ENCODE assay signal across 9 cellular contexts in genomic region chr19:16470541-16470910, GRCh38. TPM values are rescaled to one million over a fixed set of nuclear protein-coding genes. Genes with fewer than 3 reads are reported as not detected.
DNase-seq lines count a peak whose midpoint lies in the region; ATAC-seq, FAIRE-seq and TF ChIP-seq lines count a peak whose summit lies in the region.
"Had no signal": no experiment of that assay in that cellular context is flagged by ENCODE, and none has a peak within 500 bp of the region (broad histone marks: within the 10 kb centered on the region; RNA-seq: fewer than 3 reads in every experiment).

No MANE protein-coding gene starts in this region.

- H3K27me3 Mint-ChIP-seq in activated T-cell treated with anti-CD3 and anti-CD28 coated beads, Interleukin-2, amount 50 U/mL, for 4 hours (ENCODE audit: low read depth): no peaks in the 10 kb centered on the region
- H3K27me3 Mint-ChIP-seq in activated CD8-positive, alpha-beta T cell treated with anti-CD3 and anti-CD28 coated beads, Interleukin-2, amount 10 ng/mL, durations not matched to agents 7 days and 5 days (ENCODE audit: low read depth): peaks cover 3% of the 10 kb centered on the region

- no peak for TF ChIP-seq CTCF in thoracic aorta (IDR thresholded peaks at IDR 0.05)

- 23 to 37% (median 33%) methylated on average over 7 of the region's 7 CpGs for WGBS in small intestine, 3 donors

- H3K36me3 Mint-ChIP-seq in activated T-cell treated with anti-CD3 and anti-CD28 coated beads, Interleukin-2, amount 50 U/mL, for 4 hours (ENCODE audit: insufficient read depth): peaks cover 3% of the 10 kb centered on the region
- H3K36me3 Mint-ChIP-seq in activated CD8-positive, alpha-beta T cell treated with anti-CD3 and anti-CD28 coated beads, Interleukin-2, amount 10 ng/mL, durations not matched to agents 7 days and 5 days (ENCODE audit: low read depth): peaks cover 13% of the 10 kb centered on the region

- peak overlapping the region; percentile 91 for H3K4me3 ChIP-seq in iPS-18a (ENCODE audit: low read length)
- peak overlapping the region; percentile 89 for H3K4me3 ChIP-seq in thoracic aorta
- peak overlapping the region in 1 of 2 donors; percentile 99 for H3K4me3 ChIP-seq in small intestine (ENCODE audit: low read depth in 1 of 2, low read length in 2 of 2)

- no peak overlapping the region for H3K9ac ChIP-seq in iPS-18a (ENCODE audit: low read length)

- H3K27ac Mint-ChIP-seq in activated CD8-positive, alpha-beta T cell treated with anti-CD3 and anti-CD28 coated beads, Interleukin-2, amount 10 ng/mL, durations not matched to agents 7 days and 5 days: peak overlapping the region; percentile 61

- H3K27ac ChIP-seq in iPS-18a (ENCODE audit: low read length): no peak overlapping the region
- no peak overlapping the region for H3K27ac ChIP-seq in thoracic aorta
- H3K27ac ChIP-seq in small intestine (ENCODE audit: low read depth in 1 of 2, low read length in 1 of 2): no peak overlapping the region

- no peak for ATAC-seq in activated T-cell treated with anti-CD3 and anti-CD28 coated beads, Interleukin-2, amount 50 U/mL, for 4 hours
- ATAC-seq in activated CD8-positive, alpha-beta T cell treated with anti-CD3 and anti-CD28 coated beads, Interleukin-2, amount 10 ng/mL, durations not matched to agents 7 days and 5 days: no peak
- ATAC-seq in thoracic aorta (ENCODE audit: insufficient number of reproducible peaks, low FRiP score, low read depth): no peak

- peaks cover 33% of the 10 kb centered on the region for H3K4me1 Mint-ChIP-seq in activated T-cell treated with anti-CD3 and anti-CD28 coated beads, Interleukin-2, amount 50 U/mL, for 4 hours (ENCODE audit: low read depth)
- H3K4me1 Mint-ChIP-seq in activated CD8-positive, alpha-beta T cell treated with anti-CD3 and anti-CD28 coated beads, Interleukin-2, amount 10 ng/mL, durations not matched to agents 7 days and 5 days (ENCODE audit: low read depth): peaks cover 28% of the 10 kb centered on the region

- DNase-seq in activated T-cell treated with anti-CD3 and anti-CD28 coated beads, Interleukin-2, amount 50 U/mL, for 4 hours: no peak
- DNase-seq in activated T-cell treated with anti-CD3 and anti-CD28 coated beads for 4 hours (no peak), thoracic aorta (ENCODE audit: low spot score) (no peak), HK-2 (ENCODE audit: unreplicated experiment) (no peak), small intestine (no peak), SW480 (ENCODE audit: low spot score) (no peak)
- DNase-seq in activated CD8-positive, alpha-beta T cell treated with anti-CD3 and anti-CD28 coated beads, Interleukin-2, amount 10 ng/mL, durations not matched to agents 7 days and 5 days: no peak

- H3K27me3 ChIP-seq in iPS-18a (ENCODE audit: control insufficient read depth, insufficient read depth, low read length): no peaks in the 10 kb centered on the region
- H3K27me3 ChIP-seq in thoracic aorta (replicated peaks; ENCODE audit: insufficient read depth): no peaks in the 10 kb centered on the region
- no peaks in the 10 kb centered on the region for H3K27me3 ChIP-seq in small intestine (ENCODE audit: control insufficient read depth in 2 of 2, insufficient read depth in 2 of 2, low read length in 2 of 2)

- peak overlapping the region; percentile 89 for H3K4me3 Mint-ChIP-seq in activated T-cell treated with anti-CD3 and anti-CD28 coated beads, Interleukin-2, amount 50 U/mL, for 4 hours
- peak overlapping the region; percentile 91 for H3K4me3 Mint-ChIP-seq in activated CD8-positive, alpha-beta T cell treated with anti-CD3 and anti-CD28 coated beads, Interleukin-2, amount 10 ng/mL, durations not matched to agents 7 days and 5 days

- CTCF ChIA-PET in activated CD8-positive, alpha-beta T cell treated with anti-CD3 and anti-CD28 coated beads, Interleukin-2, amount 10 ng/mL, durations not matched to agents 7 days and 5 days (lab: Charles Lee): no interaction called here

- H3K4me1 ChIP-seq in iPS-18a (ENCODE audit: control insufficient read depth, low read depth, low read length) (peaks cover 8% of the 10 kb centered on the region), thoracic aorta (ENCODE audit: control insufficient read depth in 1 of 2, low read depth in 2 of 2) (peaks cover 12 to 22% of the 10 kb centered on the region in 2 donors), small intestine (ENCODE audit: control insufficient read depth in 2 of 2, insufficient read depth in 1 of 2, low read depth in 1 of 2, low read length in 1 of 2) (no peaks in the 10 kb centered on the region)

- H3K36me3 ChIP-seq in iPS-18a (ENCODE audit: control insufficient read depth, low read depth, low read length): no peaks in the 10 kb centered on the region
- no peaks in the 10 kb centered on the region for H3K36me3 ChIP-seq in thoracic aorta
- no peaks in the 10 kb centered on the region for H3K36me3 ChIP-seq in small intestine (ENCODE audit: control insufficient read depth in 2 of 2, insufficient read depth in 2 of 2, low read length in 2 of 2)

- H3K9me3 Mint-ChIP-seq in activated T-cell treated with anti-CD3 and anti-CD28 coated beads, Interleukin-2, amount 50 U/mL, for 4 hours: no peaks in the 10 kb centered on the region
- no peaks in the 10 kb centered on the region for H3K9me3 Mint-ChIP-seq in activated CD8-positive, alpha-beta T cell treated with anti-CD3 and anti-CD28 coated beads, Interleukin-2, amount 10 ng/mL, durations not matched to agents 7 days and 5 days (ENCODE audit: insufficient read depth)

- no peak for FAIRE-seq in small intestine (lab: Jason Lieb, UNC)
- FAIRE-seq: islet of Langerhans had no signal

- H3K9me3 ChIP-seq in iPS-18a (ENCODE audit: control insufficient read depth, low read depth, low read length): no peaks in the 10 kb centered on the region
- no peaks in the 10 kb centered on the region for H3K9me3 ChIP-seq in thoracic aorta
- no peaks in the 10 kb centered on the region for H3K9me3 ChIP-seq in small intestine (ENCODE audit: control insufficient read depth, low read depth)

- POLR2A ChIA-PET in activated CD8-positive, alpha-beta T cell treated with anti-CD3 and anti-CD28 coated beads, Interleukin-2, amount 10 ng/mL, durations not matched to agents 7 days and 5 days (lab: Charles Lee): interaction anchor here (1.1 to 1.5 kb wide), 2 partner anchors 21 to 25 kb away, joined by 3 read pairs; partner anchors contain the start of genes C19orf44 and CALR3

RNA-seq across cellular contexts. Expression of gene EPS15L1, which starts 1.2 kb away (rescaled TPM):
- 10 to 100 TPM; 37.0 to 40.1 (median 38.1) TPM for total RNA-seq in activated T-cell treated with anti-CD3 and anti-CD28 coated beads, Interleukin-2, amount 50 U/mL, for 4 hours
- total RNA-seq in activated CD8-positive, alpha-beta T cell treated with anti-CD3 and anti-CD28 coated beads, Interleukin-2, amount 10 ng/mL, durations not matched to agents 7 days and 5 days: 10 to 100 TPM; 34.1 to 35.5 TPM
- total RNA-seq in thoracic aorta: 10 to 100 TPM; 13.7 to 31.7 TPM
- polyA plus RNA-seq in small intestine: 10 to 100 TPM; 14.3 to 16.0 (median 15.0) TPM

RNA-seq across cellular contexts. Expression of gene CALR3, which starts 25.4 kb away (rescaled TPM):
- not detected for total RNA-seq in activated T-cell treated with anti-CD3 and anti-CD28 coated beads, Interleukin-2, amount 50 U/mL, for 4 hours
- not detected for total RNA-seq in activated CD8-positive, alpha-beta T cell treated with anti-CD3 and anti-CD28 coated beads, Interleukin-2, amount 10 ng/mL, durations not matched to agents 7 days and 5 days
- total RNA-seq in thoracic aorta: not detected
- polyA plus RNA-seq in small intestine: not detected

RNA-seq across cellular contexts. Expression of gene C19orf44, which starts 25.7 kb away (rescaled TPM):
- total RNA-seq in activated T-cell treated with anti-CD3 and anti-CD28 coated beads, Interleukin-2, amount 50 U/mL, for 4 hours: 1 to 10 TPM; 2.4 to 3.2 (median 2.7) TPM
- 1 to 10 TPM; 3.0 to 3.1 TPM for total RNA-seq in activated CD8-positive, alpha-beta T cell treated with anti-CD3 and anti-CD28 coated beads, Interleukin-2, amount 10 ng/mL, durations not matched to agents 7 days and 5 days
- 1 to 10 TPM; 4.9 to 6.1 TPM for total RNA-seq in thoracic aorta
- polyA plus RNA-seq in small intestine: 1 to 10 TPM in 2 of 3 donors, under 1 TPM in 1; 0.67 to 3.0 (median 1.4) TPM
